Comparison of ENCODE assay signal across 17 cellular contexts in the genomic region with DNA sequence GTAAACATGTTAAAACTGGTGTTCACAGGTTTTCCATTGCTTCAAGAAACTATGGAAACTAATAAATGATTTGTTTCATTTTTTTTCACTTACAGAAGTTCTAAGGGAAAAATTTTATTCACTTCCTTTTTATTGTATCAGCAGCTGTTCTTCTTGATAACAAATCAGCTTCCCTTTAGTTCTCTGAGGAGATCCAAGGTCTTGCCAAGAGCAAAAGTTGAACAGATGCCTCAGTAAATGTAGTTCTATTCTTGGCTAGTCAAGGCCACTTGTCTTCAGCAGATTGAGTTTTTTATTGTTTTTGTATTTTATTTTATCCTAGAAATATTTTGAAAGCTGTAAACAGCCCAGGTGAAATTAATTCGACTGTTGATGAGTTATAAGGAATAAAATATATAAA. TPM values are rescaled to one million over a fixed set of nuclear protein-coding genes. Genes with fewer than 3 reads are reported as not detected.
DNase-seq lines count a peak whose midpoint lies in the region; ATAC-seq and TF ChIP-seq lines count a peak whose summit lies in the region.
"Had no signal": no experiment of that assay in that cellular context is flagged by ENCODE, and none has a peak within 500 bp of the region (broad histone marks: within the 10 kb centered on the region; RNA-seq: fewer than 3 reads in every experiment).

No MANE protein-coding gene starts in this region.

- DNase-seq in DMS 273 (lab: John Stamatoyannopoulos, UW; ENCODE audit: unreplicated experiment) = peak; percentile 35
- no peak for DNase-seq in DMS 273 treated with DMSO at 0.1 percent for 48 hours (lab: John Stamatoyannopoulos, UW)
- no peak for DNase-seq in PC-9
- no peak for DNase-seq in body of pancreas
- no peak for DNase-seq in SHP77 treated with DMSO at 0.1 percent for 48 hours (lab: John Stamatoyannopoulos, UW)
- DNase-seq in activated CD8-positive, alpha-beta memory T cell treated with anti-CD3 and anti-CD28 coated beads for 24 hours = no peak
- DNase-seq: Caco-2; CD8-positive, alpha-beta T cell; DMS79 treated with DMSO at 0.1 percent for 48 hours; EL; HCEC 1CT; HFFc6 had no signal

- ATAC-seq in body of pancreas (peak; percentile 47), HG03175 (IDR thresholded peaks at IDR 0.05; ENCODE audit: unreplicated experiment) (no peak)
- ATAC-seq: CD8-positive, alpha-beta T cell had no signal

- H2AFZ ChIP-seq in Loucy (ENCODE audit: low read length) (peak overlapping the region; percentile 66; the same call in 1 of the 2 replicates), PC-9 (0 out of 2 replicates have a peak overlapping the region, but pooled peaks have one; percentile 23)

- no peak for TF ChIP-seq POLR2A in body of pancreas (IDR thresholded peaks at IDR 0.05)

- H3K4me2 ChIP-seq in Loucy (ENCODE audit: low read depth, low read length, poor library complexity, severe bottlenecking) (peak overlapping the region; percentile 80), PC-9 (no peak overlapping the region)

- CTCF ChIA-PET in PC-9 (lab: Charles Lee) = no interaction called here

- H3K79me2 ChIP-seq in Loucy (ENCODE audit: insufficient read depth, low read length) = no peaks in the 10 kb centered on the region
- H3K79me2 ChIP-seq in PC-9 (ENCODE audit: low read depth) = no peaks in the 10 kb centered on the region

- H3K4me1 ChIP-seq in Loucy (ENCODE audit: insufficient read depth, low read length, poor library complexity, severe bottlenecking) (peaks cover 45% of the 10 kb centered on the region), PC-9 (replicated peaks; ENCODE audit: insufficient read depth) (no peaks in the 10 kb centered on the region), body of pancreas (peaks cover 17% of the 10 kb centered on the region)
- H3K4me1 ChIP-seq: Caco-2 had no signal

- no peaks in the 10 kb centered on the region for H3K9me2 ChIP-seq in Loucy (replicated peaks; ENCODE audit: low read depth, low read length)
- 0 out of 2 replicates have a peak, but pooled peaks cover 3% of the 10 kb centered on the region for H3K9me2 ChIP-seq in PC-9 (ENCODE audit: insufficient read depth)

- peak overlapping the region; percentile 58 for H3K9ac ChIP-seq in Loucy (ENCODE audit: low read depth, low read length, poor library complexity, severe bottlenecking)

- no peaks in the 10 kb centered on the region for H3K36me3 ChIP-seq in Loucy (ENCODE audit: insufficient read depth, low read length)
- H3K36me3 ChIP-seq in PC-9 (ENCODE audit: low read depth) = no peaks in the 10 kb centered on the region
- H3K36me3 ChIP-seq in body of pancreas (replicated peaks in 1 of 2; ENCODE audit: insufficient read depth in 1 of 2, low read depth in 2 of 2) = no peaks in the 10 kb centered on the region

- H3F3A ChIP-seq in Loucy (ENCODE audit: low read depth) (no peaks in the 10 kb centered on the region), PC-9 (ENCODE audit: insufficient read depth, low read depth) (no peaks in the 10 kb centered on the region)

- BruUV-seq in PC-9 (replicated peaks; lab: Mats Ljungman, UMichigan) = no TSS peak

- POLR2A ChIA-PET in PC-9 (lab: Charles Lee; ENCODE audit: unreplicated experiment) = no interaction called here

- intact Hi-C loops in PC-9 (cut with micrococcal nuclease; ENCODE audit: unreplicated experiment) (no loop called here), body of pancreas (cut with DNase I) (no loop called here)

- H3K27ac ChIP-seq in PC-9 = no peak overlapping the region
- no peak overlapping the region for H3K27ac ChIP-seq in body of pancreas
- H3K27ac ChIP-seq: 22Rv1, HL-60 had no signal

- H4K20me1 ChIP-seq in Loucy (ENCODE audit: insufficient read depth, low read length, poor library complexity, severe bottlenecking) (no peaks in the 10 kb centered on the region), PC-9 (ENCODE audit: insufficient read depth) (no peaks in the 10 kb centered on the region)

- H3K4me3 ChIP-seq in Loucy (ENCODE audit: low read length, poor library complexity, severe bottlenecking) (peak overlapping the region; percentile 61), PC-9 (no peak overlapping the region), body of pancreas (no peak overlapping the region)

- H3K9me3 ChIP-seq in Loucy (ENCODE audit: insufficient read depth, low read depth, low read length) (no peaks in the 10 kb centered on the region), PC-9 (ENCODE audit: insufficient read depth, low read depth) (no peaks in the 10 kb centered on the region), body of pancreas (no peaks in the 10 kb centered on the region)
- H3K9me3 ChIP-seq: Caco-2 had no signal

- no peaks in the 10 kb centered on the region for H3K27me3 ChIP-seq in Loucy (ENCODE audit: insufficient read depth, low read length, poor library complexity, severe bottlenecking)
- no peaks in the 10 kb centered on the region for H3K27me3 ChIP-seq in PC-9 (ENCODE audit: insufficient read depth, low read depth)
- no peaks in the 10 kb centered on the region for H3K27me3 ChIP-seq in body of pancreas

- 22 to 23% methylated on average over 1 of the region's 1 CpG for WGBS in body of pancreas, 2 donors

- no peak for TF ChIP-seq CTCF in Loucy (conservative IDR thresholded peaks at IDR 0.05; ENCODE audit: low read length)
- no peak for TF ChIP-seq CTCF in PC-9 (conservative IDR thresholded peaks at IDR 0.05)
- TF ChIP-seq CTCF in body of pancreas (IDR thresholded peaks at IDR 0.05) = no peak

RNA-seq across cellular contexts. Expression of gene KCNH8, which starts 41.8 kb away (rescaled TPM):
- total RNA-seq in PC-9 (2021) (0.58 and 0.63 TPM in 2 replicates), body of pancreas (1 to 10 TPM; 2.3 TPM)
- total RNA-seq: A673, HFFc6 had no signal
